ENCODE assay signal across 8 cellular contexts in the genomic region with DNA sequence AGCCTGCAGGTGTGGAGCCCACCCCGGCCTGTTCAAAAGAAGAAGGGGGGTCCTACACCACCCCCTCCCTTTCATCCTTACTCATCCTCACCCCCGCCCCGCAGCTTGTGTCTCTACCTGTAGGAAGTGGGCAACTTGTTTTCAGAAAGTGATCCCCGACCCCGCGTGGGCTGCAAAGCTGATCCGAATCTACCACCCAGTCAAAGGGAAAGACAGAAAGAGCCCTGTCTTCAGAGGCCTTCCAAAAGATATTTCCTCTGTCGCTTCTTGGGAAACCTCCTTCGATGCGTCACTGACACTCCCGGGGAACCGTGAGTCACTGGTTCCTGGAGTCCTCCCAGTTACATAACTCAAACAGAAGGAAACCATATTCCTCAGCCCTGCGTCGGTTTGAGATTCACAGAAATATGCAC. TPM values are rescaled to one million over a fixed set of nuclear protein-coding genes. Genes with fewer than 3 reads are reported as not detected.
DNase-seq lines count a peak whose midpoint lies in the region; ATAC-seq and TF ChIP-seq lines count a peak whose summit lies in the region.
"Not testable (repeated sequence)": the region's sequence is repeated elsewhere in the genome, so short reads cannot be mapped to it uniquely, and the experiment has no call there.

No MANE protein-coding gene starts in this region.

- not testable (repeated sequence) for H3K4me3 Mint-ChIP-seq in activated CD4-positive, alpha-beta memory T cell treated with anti-CD3 and anti-CD28 coated beads, Interleukin-2, amount 10 ng/mL, durations not matched to agents 7 days and 5 days

- not testable (repeated sequence) for H3K27ac Mint-ChIP-seq in activated CD4-positive, alpha-beta memory T cell treated with anti-CD3 and anti-CD28 coated beads, Interleukin-2, amount 10 ng/mL, durations not matched to agents 7 days and 5 days

- not testable (repeated sequence) for H2AFZ ChIP-seq in OCI-LY1 (ENCODE audit: low read length)

- not testable (repeated sequence) for H3F3A ChIP-seq in OCI-LY1 (ENCODE audit: insufficient read depth, low read length)

- H3K9ac ChIP-seq in OCI-LY1 (ENCODE audit: low read length) = not testable (repeated sequence)

- not testable (repeated sequence) for H3K79me2 ChIP-seq in OCI-LY1 (ENCODE audit: insufficient read depth, low read length)

- H3K9me3 Mint-ChIP-seq in activated CD4-positive, alpha-beta memory T cell treated with anti-CD3 and anti-CD28 coated beads, Interleukin-2, amount 10 ng/mL, durations not matched to agents 7 days and 5 days = not testable (repeated sequence)

- not testable (repeated sequence) for H3K9me3 ChIP-seq in OCI-LY1 (ENCODE audit: low read length); upper lobe of right lung

- not testable (repeated sequence) for H3K4me3 ChIP-seq in OCI-LY1 (ENCODE audit: low read depth, low read length, poor library complexity, severe bottlenecking); fibroblast of villous mesenchyme (ENCODE audit: low read depth, low read length); upper lobe of right lung

- H3K27me3 Mint-ChIP-seq in activated CD4-positive, alpha-beta memory T cell treated with anti-CD3 and anti-CD28 coated beads, Interleukin-2, amount 10 ng/mL, durations not matched to agents 7 days and 5 days = not testable (repeated sequence)

- H3K36me3 ChIP-seq in OCI-LY1 (ENCODE audit: insufficient read depth, low read length); upper lobe of right lung: not testable (repeated sequence)

- DNase-seq in GM04503 (ENCODE audit: low read depth) (peak; percentile 63), astrocyte of the hippocampus (ENCODE audit: low read depth, low spot score) (peak; percentile 15), fibroblast of villous mesenchyme (ENCODE audit: low read depth) (peak; percentile 81), middle frontal gyrus (ENCODE audit: extremely low spot score, low spot score) (peak; percentile 26), upper lobe of right lung (peak; percentile 67)
- DNase-seq in activated CD4-positive, alpha-beta memory T cell treated with anti-CD3 and anti-CD28 coated beads, Interleukin-2, amount 10 ng/mL, durations not matched to agents 7 days and 5 days = peak; percentile 18
- DNase-seq in stimulated activated CD4-positive, alpha-beta T cell treated with anti-CD3 and anti-CD28 coated beads, Interleukin-1b, Interleukin-23, amount 100 ng/mL, for 4 hours (ENCODE audit: low read depth in 2 of 2) = peak; percentile 11

- peaks cover 13% of the 10 kb centered on the region for H3K4me1 Mint-ChIP-seq in activated CD4-positive, alpha-beta memory T cell treated with anti-CD3 and anti-CD28 coated beads, Interleukin-2, amount 10 ng/mL, durations not matched to agents 7 days and 5 days

- not testable (repeated sequence) for H3K27me3 ChIP-seq in OCI-LY1 (ENCODE audit: insufficient read depth, low read length); upper lobe of right lung

- CTCF ChIA-PET in activated CD4-positive, alpha-beta memory T cell treated with anti-CD3 and anti-CD28 coated beads, Interleukin-2, amount 10 ng/mL, durations not matched to agents 7 days and 5 days (lab: Charles Lee) = not testable (repeated sequence)

- peak overlapping the region; percentile 40 for H3K27ac ChIP-seq in OCI-LY1 (ENCODE audit: low read depth, low read length, poor library complexity, severe bottlenecking)
- H3K27ac ChIP-seq in upper lobe of right lung = peak overlapping the region; percentile 36

- H3K36me3 Mint-ChIP-seq in activated CD4-positive, alpha-beta memory T cell treated with anti-CD3 and anti-CD28 coated beads, Interleukin-2, amount 10 ng/mL, durations not matched to agents 7 days and 5 days (ENCODE audit: low read depth) = not testable (repeated sequence)

- intact Hi-C loops in upper lobe of right lung (cut with DNase I) = not testable (repeated sequence)

- not testable (repeated sequence) for H4K20me1 ChIP-seq in OCI-LY1 (ENCODE audit: insufficient read depth, low read length)

- TF ChIP-seq CTCF in OCI-LY1 (IDR thresholded peaks at IDR 0.05; ENCODE audit: low read length); fibroblast of villous mesenchyme (IDR thresholded peaks at IDR 0.05; ENCODE audit: insufficient read depth, low read depth, low read length); upper lobe of right lung (IDR thresholded peaks at IDR 0.05): not testable (repeated sequence)

- ATAC-seq in upper lobe of right lung = peak; percentile 82

- H3K4me1 ChIP-seq in OCI-LY1 (ENCODE audit: insufficient read depth, low read length, severe bottlenecking); upper lobe of right lung: not testable (repeated sequence)

- not testable (repeated sequence) for H3K9me2 ChIP-seq in OCI-LY1 (ENCODE audit: low read depth, low read length)

- not testable (repeated sequence) for H3K4me2 ChIP-seq in OCI-LY1 (ENCODE audit: low read length)

- POLR2A ChIA-PET in activated CD4-positive, alpha-beta memory T cell treated with anti-CD3 and anti-CD28 coated beads, Interleukin-2, amount 10 ng/mL, durations not matched to agents 7 days and 5 days (lab: Charles Lee) = not testable (repeated sequence)

RNA-seq across cellular contexts. Expression of a gene that starts 24.3 kb away (rescaled TPM):
- total RNA-seq in activated CD4-positive, alpha-beta memory T cell treated with anti-CD3 and anti-CD28 coated beads, Interleukin-2, amount 10 ng/mL, durations not matched to agents 7 days and 5 days = not detected
- total RNA-seq in fibroblast of villous mesenchyme (not detected in 2 replicates), upper lobe of right lung (not detected)

RNA-seq across cellular contexts. Expression of a gene that starts 43.3 kb away (rescaled TPM):
- under 1 TPM; 0.05 to 0.20 TPM for total RNA-seq in activated CD4-positive, alpha-beta memory T cell treated with anti-CD3 and anti-CD28 coated beads, Interleukin-2, amount 10 ng/mL, durations not matched to agents 7 days and 5 days
- total RNA-seq in fibroblast of villous mesenchyme = 0.32 and 0.43 TPM in 2 replicates
- total RNA-seq in upper lobe of right lung = 0.12 TPM

Comparison
In these comparisons a context has a peak if more than half of its experiments do, and no peak if none do; other contexts are left out.
1. DNase-seq: peak in every context shown above with its lines; median percentile 81 in fibroblast of villous mesenchyme; 67 in upper lobe of right lung; 63 in GM04503; 26 in middle frontal gyrus; 18 in activated CD4-positive, alpha-beta memory T cell treated with anti-CD3 and anti-CD28 coated beads, Interleukin-2, amount 10 ng/mL, durations not matched to agents 7 days and 5 days; 15 in astrocyte of the hippocampus; 11 in stimulated activated CD4-positive, alpha-beta T cell treated with anti-CD3 and anti-CD28 coated beads, Interleukin-1b, Interleukin-23, amount 100 ng/mL, for 4 hours.